9 cellular contexts compared by ENCODE assay signal in genomic region chr7:2758673-2759603, GRCh38.
DNase-seq lines count a peak whose midpoint lies in the region; ATAC-seq, FAIRE-seq and TF ChIP-seq lines count a peak whose summit lies in the region.
"Had no signal": no experiment of that assay in that cellular context is flagged by ENCODE, and none has a peak within 500 bp of the region (broad histone marks: within the 10 kb centered on the region; RNA-seq: fewer than 3 reads in every experiment).

No MANE protein-coding gene starts in this region.

- DNase-seq in CD8-positive, alpha-beta T cell, result no peak
- DNase-seq in NB4 (ENCODE audit: low read depth), result no peak
- no peak for DNase-seq in GM19239 (ENCODE audit: insufficient read length, low spot score)
- DNase-seq in stimulated activated CD4-positive, alpha-beta T cell treated with anti-CD3 and anti-CD28 coated beads, Interleukin-4, amount 100 ng/mL, for 24 hours, result no peak
- DNase-seq in NCI-H1694 treated with DMSO at 0.1 percent for 48 hours (lab: John Stamatoyannopoulos, UW), result no peak
- DNase-seq in mucosa of gallbladder (ENCODE audit: low spot score), result no peak

- no peaks in the 10 kb centered on the region for H3K9me3 Mint-ChIP-seq in CD8-positive, alpha-beta T cell

- peaks cover 40% of the 10 kb centered on the region for H3K36me3 Mint-ChIP-seq in CD8-positive, alpha-beta T cell

- H3K27ac ChIP-seq in CD8-positive, alpha-beta T cell (ENCODE audit: low read depth, low read length), result no peak overlapping the region
- peak overlapping the region; percentile 82 for H3K27ac ChIP-seq in duodenal mucosa (ENCODE audit: low read depth, low read length)
- H3K27ac ChIP-seq in rectal smooth muscle tissue (ENCODE audit: low read depth, low read length), result peak overlapping the region; percentile 99

- no peaks in the 10 kb centered on the region for H3K9me3 ChIP-seq in CD8-positive, alpha-beta T cell (ENCODE audit: low read length)
- no peaks in the 10 kb centered on the region for H3K9me3 ChIP-seq in duodenal mucosa (ENCODE audit: control insufficient read depth in 1 of 2, low read length in 2 of 2)

- H3K4me1 ChIP-seq in CD8-positive, alpha-beta T cell (ENCODE audit: insufficient read depth, low read length), result peaks cover 6% of the 10 kb centered on the region
- H3K4me1 ChIP-seq in duodenal mucosa (ENCODE audit: control insufficient read depth in 1 of 2, insufficient read depth in 2 of 2, low read length in 2 of 2), result peaks cover 32 to 47% of the 10 kb centered on the region in 2 donors
- peaks cover 61% of the 10 kb centered on the region for H3K4me1 ChIP-seq in rectal smooth muscle tissue (ENCODE audit: control insufficient read depth, insufficient read depth, low read length)

- no peak overlapping the region for H3K4me3 Mint-ChIP-seq in CD8-positive, alpha-beta T cell

- no peaks in the 10 kb centered on the region for H3K36me3 ChIP-seq in CD8-positive, alpha-beta T cell (ENCODE audit: insufficient read depth, low read length)
- peaks cover 0 to 6% of the 10 kb centered on the region in 2 donors for H3K36me3 ChIP-seq in duodenal mucosa (ENCODE audit: control insufficient read depth in 1 of 2, insufficient read depth in 2 of 2, low read length in 2 of 2)
- H3K36me3 ChIP-seq in rectal smooth muscle tissue (ENCODE audit: control insufficient read depth, insufficient read depth, low read length), result no peaks in the 10 kb centered on the region

- TF ChIP-seq POLR2A in NB4 (IDR thresholded peaks at IDR 0.05; ENCODE audit: extremely low read depth, insufficient read length), result no peak

- peaks cover 29% of the 10 kb centered on the region for H3K4me1 Mint-ChIP-seq in CD8-positive, alpha-beta T cell (ENCODE audit: low read depth)

- no peaks in the 10 kb centered on the region for H3K27me3 ChIP-seq in CD8-positive, alpha-beta T cell (ENCODE audit: insufficient read depth, low read length)
- H3K27me3 ChIP-seq in duodenal mucosa (ENCODE audit: control insufficient read depth in 1 of 2, insufficient read depth in 2 of 2, low read length in 2 of 2) (no peaks in the 10 kb centered on the region), rectal smooth muscle tissue (ENCODE audit: control insufficient read depth, insufficient read depth, low read length) (no peaks in the 10 kb centered on the region)

- intact Hi-C loops in CD8-positive, alpha-beta T cell (cut with DNase I, micrococcal nuclease), result no loop called here

- no peak overlapping the region for H3K4me3 ChIP-seq in CD8-positive, alpha-beta T cell (ENCODE audit: low read depth, low read length)
- peak overlapping the region; percentile 46 for H3K4me3 ChIP-seq in NB4 (ENCODE audit: low read depth, low read length)
- no peak overlapping the region for H3K4me3 ChIP-seq in duodenal mucosa (ENCODE audit: low read depth in 1 of 2, low read length in 2 of 2)
- peak overlapping the region; percentile 1 for H3K4me3 ChIP-seq in rectal smooth muscle tissue (ENCODE audit: low read length)

- no peak for TF ChIP-seq CTCF in CD8-positive, alpha-beta T cell (IDR thresholded peaks at IDR 0.05)
- TF ChIP-seq CTCF in NB4 (IDR thresholded peaks at IDR 0.05; ENCODE audit: low read depth, low read length), result no peak

- H3K27me3 Mint-ChIP-seq in CD8-positive, alpha-beta T cell (ENCODE audit: low read depth), result no peaks in the 10 kb centered on the region

- FAIRE-seq in GM19239 (lab: Jason Lieb, UNC), result no peak

- CTCF ChIA-PET in CD8-positive, alpha-beta T cell (lab: Charles Lee), result interaction anchor here (1.4 kb wide), 1 partner anchor 12 kb away, joined by 3 read pairs; no protein-coding TSS in a partner anchor

- POLR2A ChIA-PET in CD8-positive, alpha-beta T cell (lab: Charles Lee), result interaction anchor here (0.5 kb wide), 1 partner anchor 336 kb away, joined by 3 read pairs; no protein-coding TSS in a partner anchor

- H3K27ac Mint-ChIP-seq in CD8-positive, alpha-beta T cell, result no peak overlapping the region

- peak overlapping the region in 1 of 2 donors; percentile 47 for H3K9ac ChIP-seq in duodenal mucosa (ENCODE audit: low read depth in 1 of 2, low read length in 2 of 2)
- no peak overlapping the region for H3K9ac ChIP-seq in rectal smooth muscle tissue (ENCODE audit: low read length)
- H3K9ac ChIP-seq: parathyroid adenoma had no signal

- peak; percentile 21 for ATAC-seq in CD8-positive, alpha-beta T cell

Comparison
In these comparisons a context has a peak if more than half of its experiments do, and no peak if none do; other contexts are left out.
1. H3K4me3 ChIP-seq: peak in NB4 (single experiment) and rectal smooth muscle tissue (single experiment); none in CD8-positive, alpha-beta T cell (single experiment) and duodenal mucosa (0 of 2).